In the genomic region with DNA sequence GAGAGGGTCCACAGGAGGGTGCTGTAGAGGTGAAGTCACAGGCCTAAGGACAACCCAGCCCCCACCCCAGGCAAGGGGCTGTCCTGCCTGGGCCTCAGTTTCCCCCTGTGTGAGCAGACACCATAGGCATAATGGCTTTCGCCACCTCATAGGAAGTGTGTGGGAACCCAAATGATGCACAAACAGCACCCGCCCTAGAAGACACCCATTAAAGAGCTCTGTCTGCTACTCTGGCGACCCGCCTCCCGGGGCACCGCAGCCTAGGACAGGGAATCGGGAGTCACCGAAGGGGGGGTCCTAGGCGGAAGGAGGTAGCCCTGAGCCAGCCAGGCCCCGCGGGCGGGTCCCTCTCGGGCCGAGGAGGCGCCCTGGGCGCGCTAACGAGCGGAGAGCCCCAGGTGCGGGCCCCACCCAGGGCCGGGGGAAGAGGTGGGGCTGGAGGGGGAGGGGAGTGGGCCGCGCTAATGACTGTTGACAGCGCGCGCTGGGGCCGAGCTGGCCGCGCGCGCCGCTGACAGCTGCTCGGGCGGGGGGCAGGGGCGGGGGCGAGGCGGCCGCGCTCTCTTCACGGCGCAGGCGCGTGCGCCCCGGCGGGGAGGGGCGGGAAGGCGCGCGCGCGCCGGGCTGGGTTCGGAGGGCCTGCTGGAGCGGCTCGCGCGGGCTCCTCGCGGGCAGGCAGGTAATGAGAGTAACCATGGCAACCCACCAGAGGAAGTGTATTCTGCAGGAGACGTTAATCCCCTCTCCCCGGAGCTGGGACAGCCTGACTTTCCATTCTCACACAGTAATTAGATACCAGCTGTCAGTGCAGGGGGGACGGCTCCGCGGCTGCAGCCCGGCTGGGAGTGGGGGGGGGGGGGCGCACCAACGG, we compare ENCODE assay signal across 8 cellular contexts. TPM values are rescaled to one million over a fixed set of nuclear protein-coding genes. Genes with fewer than 3 reads are reported as not detected.
DNase-seq lines count a peak whose midpoint lies in the region; ATAC-seq and TF ChIP-seq lines count a peak whose summit lies in the region.

No MANE protein-coding gene starts in this region.

- DNase-seq in GM10266 (ENCODE audit: extremely low spot score) (peak; percentile 91), NCI-H510A treated with DMSO at 0.1 percent for 48 hours (lab: John Stamatoyannopoulos, UW) (peak; percentile 88)
- peak; percentile 39 to 65 for DNase-seq in activated CD8-positive, alpha-beta memory T cell treated with anti-CD3 and anti-CD28 coated beads for 1 hour (ENCODE audit: extremely low read depth in 1 of 2, low read depth in 1 of 2)
- peak; percentile 77 to 80 (median 78) for DNase-seq in effector memory CD4-positive, alpha-beta T cell
- DNase-seq in stimulated activated naive CD4-positive, alpha-beta T cell (lab: John Stamatoyannopoulos, UW), result peak; percentile 79 to 87 (median 82)

- peak overlapping the region; percentile 49 for H3K4me3 ChIP-seq in effector memory CD4-positive, alpha-beta T cell (ENCODE audit: insufficient read depth, low read depth, low read length, poor library complexity, severe bottlenecking)
- peak overlapping the region; percentile 28 for H3K4me3 ChIP-seq in mononuclear cell (ENCODE audit: low read length)

- ATAC-seq in HG03175 (IDR thresholded peaks at IDR 0.05; ENCODE audit: unreplicated experiment) (peak; percentile 44), GM21717 (IDR thresholded peaks at IDR 0.05; ENCODE audit: unreplicated experiment) (no peak)

- peak overlapping the region; percentile 90 for H3K27ac ChIP-seq in effector memory CD4-positive, alpha-beta T cell (ENCODE audit: insufficient read depth, low read length, poor library complexity, severe bottlenecking)

- H3K36me3 ChIP-seq in effector memory CD4-positive, alpha-beta T cell (ENCODE audit: control insufficient read depth, insufficient read depth, low read length), result no peaks in the 10 kb centered on the region

- H3K27me3 ChIP-seq in effector memory CD4-positive, alpha-beta T cell (replicated peaks; ENCODE audit: control insufficient read depth, insufficient read depth, low read length, poor library complexity, severe bottlenecking), result no peaks in the 10 kb centered on the region
- no peaks in the 10 kb centered on the region for H3K27me3 ChIP-seq in mononuclear cell (ENCODE audit: insufficient read depth, low read length)

- H3K9me3 ChIP-seq in effector memory CD4-positive, alpha-beta T cell (ENCODE audit: control insufficient read depth, low read length), result no peaks in the 10 kb centered on the region
- H3K9me3 ChIP-seq in mononuclear cell (ENCODE audit: low read depth, low read length), result no peaks in the 10 kb centered on the region

- H3K4me1 ChIP-seq in effector memory CD4-positive, alpha-beta T cell (ENCODE audit: control insufficient read depth, insufficient read depth, low read length, poor library complexity, severe bottlenecking), result peaks cover 79% of the 10 kb centered on the region
- peaks cover 77% of the 10 kb centered on the region for H3K4me1 ChIP-seq in mononuclear cell (ENCODE audit: insufficient read depth, low read length)

- no peak for TF ChIP-seq CTCF in GM10266 (IDR thresholded peaks at IDR 0.05; ENCODE audit: control insufficient read depth, insufficient read depth, low read depth, missing control alignments)

RNA-seq across cellular contexts. Expression of a gene that starts 48.9 kb away (rescaled TPM):
- 26.2 TPM for total RNA-seq in mononuclear cell
